ENCODE assay signal across 2 cellular contexts in the genomic region with DNA sequence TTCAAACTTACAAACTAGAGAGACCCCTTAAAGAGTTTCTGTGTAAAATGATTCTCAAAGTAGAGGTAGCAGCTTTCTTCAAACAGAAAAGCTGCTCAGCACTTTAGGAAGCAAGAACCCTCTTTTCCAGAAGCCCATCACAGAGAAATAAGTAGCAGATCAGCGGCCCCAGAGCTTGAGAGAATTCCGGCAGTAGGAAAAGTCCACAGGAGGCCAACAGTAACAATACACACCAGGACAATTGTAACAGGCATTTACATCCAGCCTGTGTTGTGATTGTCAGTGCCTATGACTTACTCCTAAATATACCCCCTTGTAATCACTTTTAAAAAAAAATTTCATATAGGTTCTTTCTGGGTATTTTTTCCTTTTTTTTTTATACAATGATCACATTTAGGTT.
TF ChIP-seq lines count a peak whose summit lies in the region.

No MANE protein-coding gene starts in this region.

TF ChIP-seq in GM23338, 12 proteins besides CTCF, POLR2A, EP300 and RAD21:
- TF ChIP-seq, protein P1, sequence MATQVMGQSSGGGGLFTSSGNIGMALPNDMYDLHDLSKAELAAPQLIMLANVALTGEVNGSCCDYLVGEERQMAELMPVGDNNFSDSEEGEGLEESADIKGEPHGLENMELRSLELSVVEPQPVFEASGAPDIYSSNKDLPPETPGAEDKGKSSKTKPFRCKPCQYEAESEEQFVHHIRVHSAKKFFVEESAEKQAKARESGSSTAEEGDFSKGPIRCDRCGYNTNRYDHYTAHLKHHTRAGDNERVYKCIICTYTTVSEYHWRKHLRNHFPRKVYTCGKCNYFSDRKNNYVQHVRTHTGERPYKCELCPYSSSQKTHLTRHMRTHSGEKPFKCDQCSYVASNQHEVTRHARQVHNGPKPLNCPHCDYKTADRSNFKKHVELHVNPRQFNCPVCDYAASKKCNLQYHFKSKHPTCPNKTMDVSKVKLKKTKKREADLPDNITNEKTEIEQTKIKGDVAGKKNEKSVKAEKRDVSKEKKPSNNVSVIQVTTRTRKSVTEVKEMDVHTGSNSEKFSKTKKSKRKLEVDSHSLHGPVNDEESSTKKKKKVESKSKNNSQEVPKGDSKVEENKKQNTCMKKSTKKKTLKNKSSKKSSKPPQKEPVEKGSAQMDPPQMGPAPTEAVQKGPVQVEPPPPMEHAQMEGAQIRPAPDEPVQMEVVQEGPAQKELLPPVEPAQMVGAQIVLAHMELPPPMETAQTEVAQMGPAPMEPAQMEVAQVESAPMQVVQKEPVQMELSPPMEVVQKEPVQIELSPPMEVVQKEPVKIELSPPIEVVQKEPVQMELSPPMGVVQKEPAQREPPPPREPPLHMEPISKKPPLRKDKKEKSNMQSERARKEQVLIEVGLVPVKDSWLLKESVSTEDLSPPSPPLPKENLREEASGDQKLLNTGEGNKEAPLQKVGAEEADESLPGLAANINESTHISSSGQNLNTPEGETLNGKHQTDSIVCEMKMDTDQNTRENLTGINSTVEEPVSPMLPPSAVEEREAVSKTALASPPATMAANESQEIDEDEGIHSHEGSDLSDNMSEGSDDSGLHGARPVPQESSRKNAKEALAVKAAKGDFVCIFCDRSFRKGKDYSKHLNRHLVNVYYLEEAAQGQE (IDR thresholded peaks at IDR 0.05; ENCODE audit: unreplicated experiment) = no peak
- TF ChIP-seq STAT1 (IDR thresholded peaks at IDR 0.05; ENCODE audit: unreplicated experiment) = no peak
- no peak for TF ChIP-seq CREB1 (CRISPR knock-in tag; IDR thresholded peaks at IDR 0.05; ENCODE audit: low read depth)
- no peak for TF ChIP-seq JUNB (IDR thresholded peaks at IDR 0.05; ENCODE audit: unreplicated experiment)
- no peak for TF ChIP-seq EZH2phosphoT487 (IDR thresholded peaks at IDR 0.05; ENCODE audit: unreplicated experiment)
- TF ChIP-seq EZH2 (IDR thresholded peaks at IDR 0.05; ENCODE audit: low read depth, unreplicated experiment) = no peak
- TF ChIP-seq ZNF462 (CRISPR knock-in tag; IDR thresholded peaks at IDR 0.05) = 0 out of 2 replicates have a peak, but pooled peaks have one; percentile 8
- TF ChIP-seq NANOG (IDR thresholded peaks at IDR 0.05; ENCODE audit: borderline replicate concordance) = no peak
- TF ChIP-seq ZNF114 (CRISPR knock-in tag; IDR thresholded peaks at IDR 0.05) = no peak
TF ChIP-seq in GM23338: peak in this region for 1.

TF ChIP-seq in H1, 55 proteins besides CTCF, POLR2A, EP300 and RAD21:
- no peak for TF ChIP-seq CREB1 (IDR thresholded peaks at IDR 0.05)
- peak; percentile 19; the same call in 1 of the 2 replicates for TF ChIP-seq TEAD4 (IDR thresholded peaks at IDR 0.05; ENCODE audit: low read depth, low read length)
